ENCODE assay signal across 21 cellular contexts in the genomic region with DNA sequence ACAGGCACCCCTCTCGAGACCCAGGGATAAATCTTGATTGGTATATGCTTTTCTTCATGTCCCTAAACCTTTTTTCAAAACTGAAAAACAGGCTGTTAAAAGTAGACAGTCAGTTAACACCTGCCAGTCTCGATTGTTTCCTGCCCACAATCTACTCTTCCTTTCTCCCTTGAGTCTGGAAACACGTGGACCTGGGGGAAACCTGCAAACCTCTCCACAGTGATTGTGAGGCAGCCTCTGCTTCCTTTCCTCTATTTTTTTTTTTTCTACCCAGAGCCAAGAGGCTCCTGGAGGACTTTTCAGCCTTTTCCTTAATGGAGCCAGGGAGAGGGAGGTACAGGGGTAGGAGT.
DNase-seq lines count a peak whose midpoint lies in the region; ATAC-seq and TF ChIP-seq lines count a peak whose summit lies in the region.
"Had no signal": no experiment of that assay in that cellular context is flagged by ENCODE, and none has a peak within 500 bp of the region (broad histone marks: within the 10 kb centered on the region; RNA-seq: fewer than 3 reads in every experiment).

No MANE protein-coding gene starts in this region.

- H3K36me3 ChIP-seq in left ventricle myocardium inferior: no peaks in the 10 kb centered on the region
- H3K36me3 ChIP-seq: colonic mucosa had no signal

- H3K4me1 ChIP-seq in left ventricle myocardium inferior: peaks cover 10% of the 10 kb centered on the region
- H3K4me1 ChIP-seq: colonic mucosa had no signal

- H3K27me3 Mint-ChIP-seq in endothelial cell (ENCODE audit: unreplicated experiment): peaks cover 2% of the 10 kb centered on the region
- H3K27me3 Mint-ChIP-seq in chondrocyte (ENCODE audit: low read depth): peaks cover 5% of the 10 kb centered on the region

- H3K4me3 Mint-ChIP-seq in endothelial cell (ENCODE audit: unreplicated experiment): no peak overlapping the region
- no peak overlapping the region for H3K4me3 Mint-ChIP-seq in chondrocyte (ENCODE audit: unreplicated experiment)
- H3K4me3 Mint-ChIP-seq: activated CD4-positive, alpha-beta memory T cell treated with anti-CD3 and anti-CD28 coated beads for 36 hours; activated naive CD4-positive, alpha-beta T cell treated with anti-CD3 and anti-CD28 coated beads, Interleukin-2, amount 50 U/mL, for 24 hours; activated T-cell treated with anti-CD3 and anti-CD28 coated beads, Interleukin-2, amount 50 U/mL, for 24 hours; nephron had no signal

- H3K27ac ChIP-seq in left ventricle myocardium inferior (replicated peaks): no peak overlapping the region
- H3K27ac ChIP-seq: colonic mucosa had no signal

- no peaks in the 10 kb centered on the region for H3K9me3 ChIP-seq in left ventricle myocardium inferior (replicated peaks)
- H3K9me3 ChIP-seq: colonic mucosa had no signal

- intact Hi-C loops in left ventricle myocardium inferior (cut with micrococcal nuclease): no loop called here

- H3K9me3 Mint-ChIP-seq in endothelial cell (ENCODE audit: unreplicated experiment) (no peaks in the 10 kb centered on the region), chondrocyte (ENCODE audit: low read depth) (no peaks in the 10 kb centered on the region)
- H3K9me3 Mint-ChIP-seq: activated CD4-positive, alpha-beta memory T cell treated with anti-CD3 and anti-CD28 coated beads for 36 hours; activated naive CD4-positive, alpha-beta T cell treated with anti-CD3 and anti-CD28 coated beads, Interleukin-2, amount 50 U/mL, for 24 hours; activated T-cell treated with anti-CD3 and anti-CD28 coated beads, Interleukin-2, amount 50 U/mL, for 24 hours had no signal

- peaks cover 68% of the 10 kb centered on the region for H3K27me3 ChIP-seq in left ventricle myocardium inferior (ENCODE audit: low read depth)
- H3K27me3 ChIP-seq: colonic mucosa had no signal

- TF ChIP-seq CTCF in GM12865 (IDR thresholded peaks at IDR 0.05; ENCODE audit: insufficient read depth, low read depth, low read length, missing control alignments) (no peak), endothelial cell (IDR thresholded peaks at IDR 0.05; ENCODE audit: unreplicated experiment) (no peak), chondrocyte (IDR thresholded peaks at IDR 0.05) (no peak), left ventricle myocardium inferior (IDR thresholded peaks at IDR 0.05; ENCODE audit: borderline replicate concordance) (no peak)

- no peak overlapping the region for H3K4me3 ChIP-seq in GM12865 (ENCODE audit: low read depth, low read length)
- H3K4me3 ChIP-seq in left ventricle myocardium inferior: no peak overlapping the region
- H3K4me3 ChIP-seq: colonic mucosa, skin epidermis had no signal

- H3K4me1 Mint-ChIP-seq in endothelial cell (ENCODE audit: unreplicated experiment): peaks cover 43% of the 10 kb centered on the region
- peaks cover 10% of the 10 kb centered on the region for H3K4me1 Mint-ChIP-seq in chondrocyte (ENCODE audit: low read depth)
- H3K4me1 Mint-ChIP-seq: activated naive CD4-positive, alpha-beta T cell treated with anti-CD3 and anti-CD28 coated beads, Interleukin-2, amount 50 U/mL, for 24 hours had no signal

- DNase-seq in GM12865 (ENCODE audit: low read depth) (peak; percentile 44), endothelial cell (ENCODE audit: low spot score) (peak; percentile 26), chondrocyte (ENCODE audit: low spot score) (no peak), left ventricle myocardium inferior (no peak), GM03348 (ENCODE audit: low spot score) (no peak)
- DNase-seq: activated CD4-positive, alpha-beta memory T cell treated with anti-CD3 and anti-CD28 coated beads for 36 hours; activated T-cell treated with anti-CD3 and anti-CD28 coated beads, Interleukin-2, amount 50 U/mL, for 24 hours; colonic mucosa; hypothalamus; Kasumi-1; kidney glomerular epithelial cell; NCI-H1417; NCI-H2227 treated with DMSO at 0.1 percent for 48 hours; stimulated activated CD4-positive, alpha-beta T cell treated with anti-CD3 and anti-CD28 coated beads, Interleukin-4, amount 100 ng/mL, for 24 hours; T-helper 1 cell had no signal

- peak overlapping the region; percentile 76 for H3K27ac Mint-ChIP-seq in endothelial cell (ENCODE audit: unreplicated experiment)
- no peak overlapping the region for H3K27ac Mint-ChIP-seq in chondrocyte (ENCODE audit: unreplicated experiment)
- H3K27ac Mint-ChIP-seq: activated CD4-positive, alpha-beta memory T cell treated with anti-CD3 and anti-CD28 coated beads for 36 hours; activated naive CD4-positive, alpha-beta T cell treated with anti-CD3 and anti-CD28 coated beads, Interleukin-2, amount 50 U/mL, for 24 hours; activated T-cell treated with anti-CD3 and anti-CD28 coated beads, Interleukin-2, amount 50 U/mL, for 24 hours; nephron had no signal

- H3K36me3 Mint-ChIP-seq in endothelial cell (ENCODE audit: low read depth, unreplicated experiment) (peaks cover 3% of the 10 kb centered on the region), chondrocyte (ENCODE audit: low read depth) (no peaks in the 10 kb centered on the region)
- H3K36me3 Mint-ChIP-seq: activated CD4-positive, alpha-beta memory T cell treated with anti-CD3 and anti-CD28 coated beads for 36 hours; activated naive CD4-positive, alpha-beta T cell treated with anti-CD3 and anti-CD28 coated beads, Interleukin-2, amount 50 U/mL, for 24 hours had no signal

- ATAC-seq in GM19452 (IDR thresholded peaks at IDR 0.05; ENCODE audit: unreplicated experiment): peak; percentile 16
- ATAC-seq in HG03354 (IDR thresholded peaks at IDR 0.05; ENCODE audit: poor library complexity, severe bottlenecking, unreplicated experiment): peak; percentile 20
- ATAC-seq in HG03139 (IDR thresholded peaks at IDR 0.05; ENCODE audit: unreplicated experiment): no peak

Comparison
In these comparisons a context has a peak if more than half of its experiments do, and no peak if none do; other contexts are left out.
1. DNase-seq: peak in GM12865 (single experiment) and endothelial cell (single experiment); none in chondrocyte (single experiment), left ventricle myocardium inferior (single experiment) and GM03348 (single experiment).